8 cellular contexts compared by ENCODE assay signal in genomic region chr2:196639180-196640030, GRCh38. TPM values are rescaled to one million over a fixed set of nuclear protein-coding genes. Genes with fewer than 3 reads are reported as not detected.
DNase-seq lines count a peak whose midpoint lies in the region; ATAC-seq and TF ChIP-seq lines count a peak whose summit lies in the region.

Gene CCDC150, plus strand, starts transcription at chr2:196639715. Its CDS starts 52 bp downstream, at chr2:196639767.

- peak in 1 of 2 donors; percentile 55 for TF ChIP-seq CTCF in right atrium auricular region (IDR thresholded peaks at IDR 0.05)
- TF ChIP-seq CTCF in psoas muscle (IDR thresholded peaks at IDR 0.05): peak; percentile 12
- TF ChIP-seq CTCF in uterus (IDR thresholded peaks at IDR 0.05): peak in 1 of 4 experiments; percentile 3

- H3K36me3 Mint-ChIP-seq in T-helper 1 cell treated with Interleukin-12 subunit alpha and Interleukin-12 subunit beta and Interleukin-4 antibody, amounts not matched to agents 30 μg/mL and 1 μg/mL, for 36 hours (ENCODE audit: low read depth): no peaks in the 10 kb centered on the region

- H3K27ac ChIP-seq in angular gyrus (ENCODE audit: low read depth, low read length): peak within 1 kb of the TSS; percentile 35
- H3K27ac ChIP-seq in right atrium auricular region: peak within 1 kb of the TSS; percentile 50 to 68
- H3K27ac ChIP-seq in psoas muscle: peak within 1 kb of the TSS; percentile 34
- H3K27ac ChIP-seq in uterus: no peak within 1 kb of the TSS

- peak; percentile 99 for ATAC-seq in GM18499 (IDR thresholded peaks at IDR 0.05; ENCODE audit: insufficient read depth, unreplicated experiment)
- ATAC-seq in HG02885 (IDR thresholded peaks at IDR 0.05; ENCODE audit: poor library complexity, unreplicated experiment): peak; percentile 100
- ATAC-seq in psoas muscle: peak; percentile 100

- H3K4me3 Mint-ChIP-seq in T-helper 1 cell treated with Interleukin-12 subunit alpha and Interleukin-12 subunit beta and Interleukin-4 antibody, amounts not matched to agents 30 μg/mL and 1 μg/mL, for 36 hours: peak within 1 kb of the TSS; percentile 78

- H3K4me1 ChIP-seq in right atrium auricular region (no peaks in the 10 kb centered on the region), psoas muscle (no peaks in the 10 kb centered on the region), uterus (peaks cover 6 to 7% of the 10 kb centered on the region in 2 donors)

- H3K9me3 Mint-ChIP-seq in T-helper 1 cell treated with Interleukin-12 subunit alpha and Interleukin-12 subunit beta and Interleukin-4 antibody, amounts not matched to agents 30 μg/mL and 1 μg/mL, for 36 hours: no peaks in the 10 kb centered on the region

- DNase-seq in NCI-H1694 treated with DMSO at 0.1 percent for 48 hours (lab: John Stamatoyannopoulos, UW): peak; percentile 95
- DNase-seq in right atrium auricular region (ENCODE audit: low spot score): peak; percentile 89
- DNase-seq in psoas muscle: peak; percentile 93 to 96
- DNase-seq in uterus: peak; percentile 84 to 89

- no peak for TF ChIP-seq POLR2A in uterus (IDR thresholded peaks at IDR 0.05)

- no peaks in the 10 kb centered on the region for H3K27me3 ChIP-seq in right atrium auricular region
- H3K27me3 ChIP-seq in psoas muscle (ENCODE audit: insufficient read depth in 3 of 3, low read length in 2 of 3): no peaks in the 10 kb centered on the region
- no peaks in the 10 kb centered on the region for H3K27me3 ChIP-seq in uterus

- H3K4me3 ChIP-seq in right atrium auricular region: peak within 1 kb of the TSS; percentile 47 to 68
- peak within 1 kb of the TSS; percentile 78 for H3K4me3 ChIP-seq in psoas muscle
- peak within 1 kb of the TSS; percentile 51 for H3K4me3 ChIP-seq in uterus

- H3K9me3 ChIP-seq in right atrium auricular region: no peaks in the 10 kb centered on the region
- H3K9me3 ChIP-seq in psoas muscle: no peaks in the 10 kb centered on the region
- H3K9me3 ChIP-seq in uterus: no peaks in the 10 kb centered on the region

- 3 to 5% (median 4%) methylated on average over 51 to 53 of the region's 53 CpGs for WGBS in psoas muscle, 3 donors

- H3K27ac Mint-ChIP-seq in T-helper 1 cell treated with Interleukin-12 subunit alpha and Interleukin-12 subunit beta and Interleukin-4 antibody, amounts not matched to agents 30 μg/mL and 1 μg/mL, for 36 hours: peak within 1 kb of the TSS; percentile 72

- peaks cover 10% of the 10 kb centered on the region for H3K27me3 Mint-ChIP-seq in T-helper 1 cell treated with Interleukin-12 subunit alpha and Interleukin-12 subunit beta and Interleukin-4 antibody, amounts not matched to agents 30 μg/mL and 1 μg/mL, for 36 hours (ENCODE audit: low read depth)

- H3K36me3 ChIP-seq in right atrium auricular region (no peaks in the 10 kb centered on the region), psoas muscle (ENCODE audit: insufficient read depth in 1 of 2, low read depth in 1 of 2) (no peaks in the 10 kb centered on the region), uterus (no peaks in the 10 kb centered on the region)

- intact Hi-C loops in psoas muscle (cut with DNase I): loop anchor here in 1 of 2 donors (10.0 kb wide), 2 partner anchors 345 to 565 kb away; no protein-coding TSS in a partner anchor
- intact Hi-C loops in uterus (cut with DNase I; ENCODE audit: low total_unique reads): no loop called here

- H3K4me1 Mint-ChIP-seq in T-helper 1 cell treated with Interleukin-12 subunit alpha and Interleukin-12 subunit beta and Interleukin-4 antibody, amounts not matched to agents 30 μg/mL and 1 μg/mL, for 36 hours (ENCODE audit: low read depth): peaks cover 19% of the 10 kb centered on the region

RNA-seq across cellular contexts. Expression of gene CCDC150, which starts in this region (rescaled TPM):
- under 1 TPM; 0.56 to 0.79 TPM for total RNA-seq in right atrium auricular region
- total RNA-seq in psoas muscle: 1 to 10 TPM in 1 of 4 donors, under 1 TPM in 2, not detected in 1; 0.36 to 1.4 (median 0.56) TPM
- polyA plus RNA-seq in psoas muscle: under 1 TPM; 0.13 to 0.94 (median 0.34) TPM
- 100 to 1,000 TPM in 1 of 4 donors, 1 to 10 TPM in 2, under 1 TPM in 1; 0.29 to 520 (median 4.0) TPM for total RNA-seq in uterus

Comparison
In these comparisons a context has a peak if more than half of its experiments do, and no peak if none do; other contexts are left out.
1. Peak in DNase-seq, H3K4me3 ChIP-seq and H3K27ac ChIP-seq in right atrium auricular region; RNA of the gene not detected or under 1 TPM.
2. H3K27ac ChIP-seq: peak in angular gyrus (single experiment) and psoas muscle (single experiment); none in uterus (0 of 2).
3. Peak in every context shown above with its lines, with median percentiles within 50 percentile points of each other: ATAC-seq, DNase-seq and H3K4me3 ChIP-seq.